8 cellular contexts compared by ENCODE assay signal in the genomic region with DNA sequence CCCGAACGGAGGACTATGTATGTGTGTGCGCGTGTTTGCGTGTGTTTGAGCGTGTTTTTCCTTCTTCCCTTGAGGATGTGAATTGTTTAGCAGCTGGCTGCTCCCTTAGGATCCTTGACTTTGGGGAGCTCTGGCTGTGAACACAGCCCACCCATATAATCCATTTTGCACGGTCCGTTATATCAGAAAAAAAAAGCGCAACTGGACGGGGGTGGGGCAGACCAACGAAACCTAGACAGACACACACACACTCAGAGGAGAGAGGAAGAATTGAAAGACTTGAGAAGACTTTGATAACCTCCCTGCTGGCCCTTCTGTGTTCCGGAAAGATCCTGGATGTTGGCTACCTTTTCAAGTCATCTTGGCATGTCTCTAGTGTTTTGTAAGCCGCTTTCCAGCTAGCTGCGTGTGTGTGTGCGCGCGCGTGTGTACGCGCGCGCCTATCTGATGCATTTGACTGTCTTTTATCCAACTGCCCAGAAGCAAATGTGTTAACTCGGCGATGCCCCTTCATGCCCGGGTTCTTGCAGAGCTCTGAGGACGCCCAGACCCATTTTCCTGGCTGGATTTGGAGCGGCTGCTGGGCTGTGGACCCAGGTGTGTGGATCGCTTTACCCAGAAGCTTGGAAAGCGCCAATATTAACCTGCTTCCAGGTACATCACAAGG. TPM values are rescaled to one million over a fixed set of nuclear protein-coding genes. Genes with fewer than 3 reads are reported as not detected.
DNase-seq lines count a peak whose midpoint lies in the region; ATAC-seq, FAIRE-seq and TF ChIP-seq lines count a peak whose summit lies in the region.

No MANE protein-coding gene starts in this region.

- H3K4me1 ChIP-seq in KMS-11 (ENCODE audit: low read depth, poor library complexity, severe bottlenecking) (no peaks in the 10 kb centered on the region), adrenal gland (replicated peaks in 1 of 2) (no peaks in the 10 kb centered on the region), keratinocyte (ENCODE audit: control insufficient read depth, extremely low read depth, insufficient read depth, low read length) (peaks cover 2% of the 10 kb centered on the region), subcutaneous abdominal adipose tissue (ENCODE audit: control insufficient read depth in 5 of 5, insufficient read depth in 5 of 5, low read length in 5 of 5) (peaks cover 5 to 43% (median 37%) of the 10 kb centered on the region in 5 donors)

- no peaks in the 10 kb centered on the region for H3K9me3 ChIP-seq in adrenal gland (replicated peaks in 1 of 3)
- no peaks in the 10 kb centered on the region for H3K9me3 ChIP-seq in keratinocyte (ENCODE audit: control insufficient read depth, low read depth, low read length)
- H3K9me3 ChIP-seq in subcutaneous abdominal adipose tissue (ENCODE audit: control insufficient read depth in 5 of 5, low read length in 5 of 5): no peaks in the 10 kb centered on the region

- peak overlapping the region; percentile 78 for H2AFZ ChIP-seq in KMS-11 (ENCODE audit: low read depth)
- H2AFZ ChIP-seq in keratinocyte (ENCODE audit: control insufficient read depth, low read length): no peak overlapping the region

- ATAC-seq in GM21786 (IDR thresholded peaks at IDR 0.05; ENCODE audit: unreplicated experiment): no peak
- ATAC-seq in HG02884 (IDR thresholded peaks at IDR 0.05; ENCODE audit: unreplicated experiment): no peak

- H3K4me3 Mint-ChIP-seq in CD14-positive monocyte: peak overlapping the region; percentile 32 to 81

- H3K27me3 ChIP-seq in KMS-11 (ENCODE audit: insufficient read depth, low read depth): no peaks in the 10 kb centered on the region
- H3K27me3 ChIP-seq in adrenal gland: no peaks in the 10 kb centered on the region
- H3K27me3 ChIP-seq in keratinocyte (ENCODE audit: control insufficient read depth, extremely low read depth, insufficient read depth, low read length): peaks cover 65% of the 10 kb centered on the region
- peaks cover 39 to 56% (median 49%) of the 10 kb centered on the region in 5 donors for H3K27me3 ChIP-seq in subcutaneous abdominal adipose tissue (ENCODE audit: control insufficient read depth in 5 of 5, insufficient read depth in 4 of 5, low read length in 5 of 5)

- peak overlapping the region; percentile 57; the same call in 1 of the 2 replicates for H3K4me2 ChIP-seq in KMS-11
- peak overlapping the region; percentile 53 for H3K4me2 ChIP-seq in keratinocyte (ENCODE audit: control insufficient read depth, extremely low read depth, insufficient read depth, low read depth, low read length)

- H3K4me1 Mint-ChIP-seq in CD14-positive monocyte: peaks cover 11% of the 10 kb centered on the region

- H3K36me3 ChIP-seq in KMS-11 (ENCODE audit: insufficient read depth) (no peaks in the 10 kb centered on the region), adrenal gland (replicated peaks in 1 of 2) (no peaks in the 10 kb centered on the region), keratinocyte (ENCODE audit: control insufficient read depth in 2 of 2, extremely low read depth in 1 of 2, insufficient read depth in 2 of 2, low read length in 2 of 2) (no peaks in the 10 kb centered on the region), subcutaneous abdominal adipose tissue (ENCODE audit: control insufficient read depth in 5 of 5, insufficient read depth in 5 of 5, low read length in 5 of 5) (no peaks in the 10 kb centered on the region)

- no peak for TF ChIP-seq CTCF in CD14-positive monocyte (IDR thresholded peaks at IDR 0.05)
- no peak for TF ChIP-seq CTCF in KMS-11 (conservative IDR thresholded peaks at IDR 0.05; ENCODE audit: low read depth, low read length)
- no peak for TF ChIP-seq CTCF in adrenal gland (IDR thresholded peaks at IDR 0.05)
- no peak for TF ChIP-seq CTCF in keratinocyte (optimal IDR thresholded peaks at IDR 0.05 in 1 of 3, IDR thresholded peaks at IDR 0.05 in 1 of 3, conservative IDR thresholded peaks at IDR 0.05 in 1 of 3; ENCODE audit: extremely low read depth in 1 of 3, insufficient read depth in 2 of 3, low read length in 3 of 3)

- no peaks in the 10 kb centered on the region for H3K36me3 Mint-ChIP-seq in CD14-positive monocyte

- intact Hi-C loops in CD14-positive monocyte (cut with micrococcal nuclease): no loop called here
- intact Hi-C loops in adrenal gland (cut with DNase I): loop anchor here in 1 of 2 donors (10.0 kb wide), 1 partner anchor 322 kb away; no protein-coding TSS in a partner anchor

- no peak overlapping the region for H3K27ac Mint-ChIP-seq in CD14-positive monocyte

- H3K9me1 ChIP-seq in keratinocyte (ENCODE audit: control insufficient read depth, extremely low read depth, insufficient read depth, low read length): no peaks in the 10 kb centered on the region

- H3K79me2 ChIP-seq in KMS-11 (ENCODE audit: insufficient read depth, low read depth) (no peaks in the 10 kb centered on the region), keratinocyte (ENCODE audit: control insufficient read depth, insufficient read depth, low read length) (no peaks in the 10 kb centered on the region)

- WGBS in adrenal gland, 4 donors: 1 to 5% (median 1%) methylated on average over 26 to 29 of the region's 29 CpGs

- no peak for TF ChIP-seq POLR2A in adrenal gland (IDR thresholded peaks at IDR 0.05)

- FAIRE-seq in keratinocyte (lab: Jason Lieb, UNC): no peak

- DNase-seq in CD14-positive monocyte (ENCODE audit: low spot score): no peak
- DNase-seq in adrenal gland: peak in 5 of 7 donors; percentile 13 to 55 (median 24)
- DNase-seq in keratinocyte (ENCODE audit: low read depth, low spot score): no peak
- no peak for DNase-seq in SK-N-DZ (ENCODE audit: low spot score)

- dilution Hi-C loops in keratinocyte (cut with MboI; ENCODE audit: extremely low pct_ligation_motif_present, low sequenced_read_pairs): no loop called here

- H3K4me3 ChIP-seq in KMS-11 (IDR thresholded peaks at IDR 0.05; ENCODE audit: insufficient read depth, low read depth, low read length) (no peak overlapping the region), adrenal gland (peak overlapping the region; percentile 9 to 84 (median 42)), keratinocyte (ENCODE audit: control insufficient read depth in 2 of 3, extremely low read depth in 1 of 3, insufficient read depth in 2 of 3, low read depth in 1 of 3, low read length in 3 of 3) (peak overlapping the region in 2 of 3 experiments; percentile 23 to 43), subcutaneous abdominal adipose tissue (ENCODE audit: low read depth in 1 of 5, low read length in 5 of 5) (peak overlapping the region; percentile 54 to 80 (median 66))

- peaks cover 0 to 18% (median 2%) of the 10 kb centered on the region in 7 donors for H3K9me3 Mint-ChIP-seq in CD14-positive monocyte

- no peaks in the 10 kb centered on the region for H4K20me1 ChIP-seq in KMS-11 (ENCODE audit: insufficient read depth)
- no peaks in the 10 kb centered on the region for H4K20me1 ChIP-seq in keratinocyte (ENCODE audit: control insufficient read depth, extremely low read depth, insufficient read depth, low read length)

- peaks cover 65 to 77% (median 71%) of the 10 kb centered on the region in 3 donors for H3K27me3 Mint-ChIP-seq in CD14-positive monocyte (ENCODE audit: low read depth in 3 of 3)

- H3K27ac ChIP-seq in KMS-11 (no peak overlapping the region), adrenal gland (peak overlapping the region in 4 of 5 donors; percentile 70 to 92 (median 80)), keratinocyte (ENCODE audit: control insufficient read depth, insufficient read depth, low read length) (no peak overlapping the region), subcutaneous abdominal adipose tissue (ENCODE audit: low read depth, low read length) (no peak overlapping the region)

- H3K9ac ChIP-seq in KMS-11: peak overlapping the region; percentile 25; the same call in 1 of the 2 replicates
- no peak overlapping the region for H3K9ac ChIP-seq in keratinocyte (ENCODE audit: control insufficient read depth, extremely low read depth, insufficient read depth, low read length)
- peak overlapping the region in 1 of 5 donors; percentile 17 for H3K9ac ChIP-seq in subcutaneous abdominal adipose tissue (ENCODE audit: low read length in 5 of 5)

RNA-seq across cellular contexts. Expression of a gene that starts 0.6 kb away (rescaled TPM):
- not detected for polyA plus RNA-seq in CD14-positive monocyte
- 10 to 100 TPM in 3 of 8 donors, 1 to 10 TPM in 5; 2.4 to 18.2 (median 8.5) TPM for total RNA-seq in adrenal gland
- 1 to 10 TPM; 1.7 to 3.5 (median 2.1) TPM for polyA plus RNA-seq in adrenal gland
- not detected in 3 replicates for polyA plus RNA-seq in keratinocyte
- polyA plus RNA-seq in keratinocyte (2011; ENCODE audit: low read depth): not detected
- 0.02 TPM in 1 of 2 replicates, not detected in the other for polyA plus RNA-seq in keratinocyte (2011; cell fraction: cytosol; rRNA removed)
- polyA plus RNA-seq in keratinocyte (2011; cell fraction: nucleus; rRNA removed): not detected in 2 replicates
- not detected in 2 replicates for polyA plus RNA-seq in keratinocyte (2012; ENCODE audit: low replicate concordance)
- polyA minus RNA-seq in keratinocyte: 0.07 TPM in 1 of 3 replicates, not detected in the others
- not detected for polyA minus RNA-seq in keratinocyte (2011; cell fraction: cytosol; rRNA and poly(A)+ RNA removed)
- not detected in 2 replicates for polyA minus RNA-seq in keratinocyte (2011; cell fraction: nucleus; rRNA and poly(A)+ RNA removed)
- polyA plus RNA-seq in SK-N-DZ (2014; cell fraction: cytosol; rRNA removed): not detected in 2 replicates
- not detected in 2 replicates for polyA plus RNA-seq in SK-N-DZ (2014; cell fraction: nucleus; rRNA removed)

Comparison
In these comparisons a context has a peak if more than half of its experiments do, and no peak if none do; other contexts are left out.
1. DNase-seq: peak in adrenal gland (5 of 7); none in CD14-positive monocyte (single experiment), keratinocyte (single experiment) and SK-N-DZ (single experiment).
2. H3K27ac ChIP-seq: peak in adrenal gland (4 of 5); none in KMS-11 (single experiment), keratinocyte (single experiment) and subcutaneous abdominal adipose tissue (single experiment).